In the genomic region with DNA sequence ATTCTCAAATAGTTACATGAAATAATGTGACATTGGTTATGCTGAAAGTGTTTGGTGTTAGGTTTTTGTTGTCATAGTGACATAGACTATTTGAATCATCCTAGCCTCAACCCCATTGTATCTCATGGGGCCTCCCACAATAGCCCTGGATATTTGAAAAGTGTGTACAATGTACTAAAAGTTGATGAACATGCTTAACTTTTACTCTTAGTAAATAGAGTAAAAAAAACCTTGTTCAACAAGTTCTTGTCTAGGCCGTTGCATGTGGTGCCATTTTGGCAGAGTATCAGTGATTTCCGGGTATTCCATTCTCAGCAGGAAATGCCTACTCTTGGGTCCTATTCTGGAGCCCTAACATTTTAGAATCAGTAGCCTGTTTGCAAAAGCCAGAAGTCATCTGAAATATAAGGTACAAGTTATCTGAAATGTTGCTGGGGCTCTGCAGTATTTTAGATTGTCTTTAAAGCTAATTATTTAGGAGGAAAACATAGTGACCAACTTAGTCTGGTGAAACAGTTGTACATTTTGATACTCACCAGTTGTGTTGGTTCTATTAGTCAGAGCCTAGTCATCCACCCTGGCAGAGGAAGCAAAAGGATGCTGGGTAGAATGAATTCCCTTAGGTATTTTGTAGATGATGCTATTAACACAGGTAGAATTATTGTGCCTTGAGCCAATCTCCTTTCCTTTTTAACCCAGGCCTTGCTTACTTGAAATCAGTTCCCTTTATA, we compare ENCODE assay signal across 10 cellular contexts.
DNase-seq lines count a peak whose midpoint lies in the region; ATAC-seq and TF ChIP-seq lines count a peak whose summit lies in the region.
"Had no signal": no experiment of that assay in that cellular context is flagged by ENCODE, and none has a peak within 500 bp of the region (broad histone marks: within the 10 kb centered on the region; RNA-seq: fewer than 3 reads in every experiment).

No MANE protein-coding gene starts in this region.

- H3K4me3 ChIP-seq in HL-60 (replicated peaks; ENCODE audit: insufficient read depth, low read length), result no peak overlapping the region

- H3K27ac ChIP-seq in HL-60 (replicated peaks) (peak overlapping the region; percentile 61), adipose tissue (ENCODE audit: low read depth, low read length) (peak overlapping the region; percentile 13)

- WGBS in adipose tissue, 3 donors, result 13 to 47% (median 22%) methylated on average over 2 of the region's 2 CpGs

- ATAC-seq in HG03439 (IDR thresholded peaks at IDR 0.05; ENCODE audit: unreplicated experiment), result no peak

- no peak for TF ChIP-seq CTCF in HL-60 (IDR thresholded peaks at IDR 0.05; ENCODE audit: insufficient read depth, low read length)

- no peaks in the 10 kb centered on the region for H3K27me3 ChIP-seq in HL-60 (ENCODE audit: insufficient read depth, poor library complexity, severe bottlenecking)

- DNase-seq in Ammon's horn (ENCODE audit: low spot score), result peak; percentile 16
- no peak for DNase-seq in HL-60 (ENCODE audit: low read depth in 1 of 2, low spot score in 1 of 2)
- peak; percentile 64 to 85 for DNase-seq in lung microvascular endothelial cell (ENCODE audit: low read depth in 2 of 2)
- DNase-seq in NOMO-1 treated with dmso at 0.1 percent for 144 hours (lab: John Stamatoyannopoulos, UW; ENCODE audit: unreplicated experiment), result no peak
- DNase-seq in NCI-H187 (lab: John Stamatoyannopoulos, UW), result no peak
- DNase-seq in GOT3 (lab: John Stamatoyannopoulos, UW), result no peak
- DNase-seq: activated CD8-positive, alpha-beta memory T cell treated with anti-CD3 and anti-CD28 coated beads for 24 hours; stimulated activated CD4-positive, alpha-beta T cell treated with anti-CD3 and anti-CD28 coated beads, Interleukin-15, amount 100 ng/mL, for 24 hours had no signal

Comparison
In these comparisons a context has a peak if more than half of its experiments do, and no peak if none do; other contexts are left out.
1. DNase-seq: peak in Ammon's horn (single experiment) and lung microvascular endothelial cell (2 of 2); none in HL-60 (0 of 2), NOMO-1 treated with dmso at 0.1 percent for 144 hours (single experiment), NCI-H187 (0 of 2) and GOT3 (single experiment).